In genomic region chr21:16193758-16194606, GRCh38 we compare ENCODE assay signal across 7 cellular contexts.
DNase-seq lines count a peak whose midpoint lies in the region; ATAC-seq and TF ChIP-seq lines count a peak whose summit lies in the region.

No MANE protein-coding gene starts in this region.

- peak; percentile 38 for TF ChIP-seq CTCF in fibroblast of mammary gland (conservative IDR thresholded peaks at IDR 0.05; ENCODE audit: control insufficient read depth, insufficient read depth, low read depth, low read length)

- peaks cover 0 to 6% (median 2%) of the 10 kb centered on the region in 7 donors for H3K9me3 Mint-ChIP-seq in naive B cell

- TF ChIP-seq POLR2A in GM18505 (IDR thresholded peaks at IDR 0.05; ENCODE audit: borderline replicate concordance, extremely low read depth, insufficient read depth, insufficient read length), result no peak

- H3K36me3 Mint-ChIP-seq in naive B cell, result no peaks in the 10 kb centered on the region

- ATAC-seq in GM18505 (IDR thresholded peaks at IDR 0.05; ENCODE audit: unreplicated experiment) (peak; percentile 90), HG03103 (IDR thresholded peaks at IDR 0.05; ENCODE audit: low read depth, unreplicated experiment) (peak; percentile 81), naive B cell (ENCODE audit: low read depth in 2 of 2) (peak; percentile 77 to 78), GM21515 (IDR thresholded peaks at IDR 0.05; ENCODE audit: unreplicated experiment) (no peak)

- H3K27ac Mint-ChIP-seq in naive B cell, result peak overlapping the region in 3 of 6 donors; percentile 33 to 42 (median 38)

- DNase-seq in SKM-1 (lab: John Stamatoyannopoulos, UW; ENCODE audit: unreplicated experiment), result peak; percentile 94
- peak; percentile 87 for DNase-seq in fibroblast of mammary gland (ENCODE audit: low read depth)
- peak; percentile 6 for DNase-seq in naive B cell
- DNase-seq in NCI-H2081 treated with DMSO at 0.1 percent for 48 hours (lab: John Stamatoyannopoulos, UW), result no peak

- H3K4me1 Mint-ChIP-seq in naive B cell, result peaks cover 7 to 20% (median 16%) of the 10 kb centered on the region in 3 donors

- H3K4me3 ChIP-seq in fibroblast of mammary gland (ENCODE audit: control insufficient read depth, low read depth, low read length), result peak overlapping the region; percentile 65

- H3K4me3 Mint-ChIP-seq in naive B cell, result peak overlapping the region in 7 of 8 donors; percentile 26 to 77 (median 56)

- H3K27me3 Mint-ChIP-seq in naive B cell, result peaks cover 0 to 6% (median 0%) of the 10 kb centered on the region in 3 donors
